20 cellular contexts compared by ENCODE assay signal in the genomic region with DNA sequence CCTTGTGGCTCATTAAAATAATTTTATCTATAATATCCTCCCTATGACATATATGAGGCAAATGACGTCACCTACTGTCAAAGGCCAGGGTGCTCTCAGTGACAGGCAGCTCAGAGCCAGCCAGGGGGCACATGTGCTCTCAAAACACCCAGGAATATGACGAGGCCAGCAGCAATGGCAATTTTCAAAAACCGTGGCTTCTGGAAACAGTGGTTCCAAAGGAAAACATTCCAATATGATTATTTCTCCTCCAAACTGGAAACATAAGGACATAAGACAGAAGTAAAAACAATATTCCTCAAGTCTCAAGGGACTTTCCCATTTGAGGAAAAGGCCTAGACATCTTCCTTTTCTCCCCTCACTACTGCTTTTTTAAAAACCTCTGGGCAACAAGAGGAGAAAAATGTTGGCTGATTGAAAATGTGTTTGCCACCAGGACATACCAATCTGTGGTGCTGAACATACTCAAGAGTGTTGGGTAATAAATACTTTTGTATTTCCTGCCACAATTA. TPM values are rescaled to one million over a fixed set of nuclear protein-coding genes. Genes with fewer than 3 reads are reported as not detected.
DNase-seq lines count a peak whose midpoint lies in the region; ATAC-seq and TF ChIP-seq lines count a peak whose summit lies in the region.
"Had no signal": no experiment of that assay in that cellular context is flagged by ENCODE, and none has a peak within 500 bp of the region (broad histone marks: within the 10 kb centered on the region; RNA-seq: fewer than 3 reads in every experiment).

No MANE protein-coding gene starts in this region.

- peaks cover 0 to 18% of the 10 kb centered on the region in 2 donors for H3K4me1 ChIP-seq in right atrium auricular region
- peaks cover 0 to 87% (median 32%) of the 10 kb centered on the region in 4 donors for H3K4me1 ChIP-seq in tibial artery
- H3K4me1 ChIP-seq: spleen had no signal

- H3K4me3 ChIP-seq in right atrium auricular region: no peak overlapping the region
- no peak overlapping the region for H3K4me3 ChIP-seq in tibial artery
- H3K4me3 ChIP-seq: heart left ventricle, spleen, upper lobe of right lung had no signal

- H3K27me3 ChIP-seq in right atrium auricular region (no peaks in the 10 kb centered on the region), tibial artery (no peaks in the 10 kb centered on the region)
- H3K27me3 ChIP-seq: heart left ventricle, upper lobe of right lung had no signal

- no peaks in the 10 kb centered on the region for H3K9me3 Mint-ChIP-seq in activated naive CD8-positive, alpha-beta T cell treated with anti-CD3 and anti-CD28 coated beads, Interleukin-2, amount 50 U/mL, for 24 hours
- H3K9me3 Mint-ChIP-seq: stimulated activated naive B cell treated with anti-CD40 and anti-IgM and Interleukin-4, amounts not matched to agents 10 μg/mL and 1 μg/mL and 100 μg/mL, for 72 hours had no signal

- ATAC-seq in activated naive CD8-positive, alpha-beta T cell treated with anti-CD3 and anti-CD28 coated beads, Interleukin-2, amount 50 U/mL, for 24 hours: no peak
- ATAC-seq in HG02678 (IDR thresholded peaks at IDR 0.05; ENCODE audit: unreplicated experiment): no peak
- ATAC-seq: HCT116; stimulated activated naive B cell treated with anti-CD40 and anti-IgM and Interleukin-4, amounts not matched to agents 10 μg/mL and 1 μg/mL and 100 μg/mL, for 72 hours; upper lobe of right lung had no signal

- H3K36me3 ChIP-seq in right atrium auricular region (no peaks in the 10 kb centered on the region), tibial artery (no peaks in the 10 kb centered on the region)
- H3K36me3 ChIP-seq: spleen, upper lobe of right lung had no signal

- no peaks in the 10 kb centered on the region for H3K36me3 Mint-ChIP-seq in activated naive CD8-positive, alpha-beta T cell treated with anti-CD3 and anti-CD28 coated beads, Interleukin-2, amount 50 U/mL, for 24 hours (ENCODE audit: low read depth)
- H3K36me3 Mint-ChIP-seq: stimulated activated naive B cell treated with anti-CD40 and anti-IgM and Interleukin-4, amounts not matched to agents 10 μg/mL and 1 μg/mL and 100 μg/mL, for 72 hours had no signal

- peak overlapping the region; percentile 24 to 40 for H3K27ac ChIP-seq in right atrium auricular region
- H3K27ac ChIP-seq in tibial artery: peak overlapping the region; percentile 26 to 49
- H3K27ac ChIP-seq: spleen, upper lobe of right lung had no signal

- no peak for DNase-seq in right atrium auricular region (ENCODE audit: low spot score)
- no peak for DNase-seq in cardiac septum (ENCODE audit: low spot score)
- DNase-seq in amniotic stem cell (lab: John Stamatoyannopoulos, UW): peak; percentile 60
- DNase-seq in fibroblast of peridontal ligament (ENCODE audit: extremely low read depth): peak; percentile 91
- DNase-seq in tibial artery: no peak
- DNase-seq in NCI-H1694 treated with DMSO at 0.1 percent for 48 hours (lab: John Stamatoyannopoulos, UW): no peak
- DNase-seq in activated naive CD8-positive, alpha-beta T cell treated with anti-CD3 and anti-CD28 coated beads, Interleukin-2, amount 50 U/mL, for 24 hours: no peak
- DNase-seq: ACHN; activated CD4-positive, alpha-beta T cell treated with anti-CD3 and anti-CD28 coated beads for 1 hour; activated naive CD4-positive, alpha-beta T cell treated with Interleukin-2 at 50 U/mL for 16 hours; heart left ventricle; KBM-7; kidney; NCI-H1105 treated with DMSO at 0.1 percent for 48 hours; spleen; stimulated activated naive B cell treated with anti-CD40 and anti-IgM and Interleukin-4, amounts not matched to agents 10 μg/mL and 1 μg/mL and 100 μg/mL, for 72 hours; T-helper 2 cell; upper lobe of right lung had no signal

- H3K27ac Mint-ChIP-seq in activated naive CD8-positive, alpha-beta T cell treated with anti-CD3 and anti-CD28 coated beads, Interleukin-2, amount 50 U/mL, for 24 hours: no peak overlapping the region
- H3K27ac Mint-ChIP-seq: stimulated activated naive B cell treated with anti-CD40 and anti-IgM and Interleukin-4, amounts not matched to agents 10 μg/mL and 1 μg/mL and 100 μg/mL, for 72 hours had no signal

- TF ChIP-seq CTCF in right atrium auricular region (IDR thresholded peaks at IDR 0.05): no peak
- TF ChIP-seq CTCF in tibial artery (IDR thresholded peaks at IDR 0.05): no peak

- H3K4me3 Mint-ChIP-seq in activated naive CD8-positive, alpha-beta T cell treated with anti-CD3 and anti-CD28 coated beads, Interleukin-2, amount 50 U/mL, for 24 hours: no peak overlapping the region
- H3K4me3 Mint-ChIP-seq: stimulated activated naive B cell treated with anti-CD40 and anti-IgM and Interleukin-4, amounts not matched to agents 10 μg/mL and 1 μg/mL and 100 μg/mL, for 72 hours had no signal

- intact Hi-C loops in cardiac septum (cut with DNase I): no loop called here
- intact Hi-C loops in tibial artery (cut with DNase I; ENCODE audit: low total_unique reads): no loop called here

- no peaks in the 10 kb centered on the region for H3K4me1 Mint-ChIP-seq in activated naive CD8-positive, alpha-beta T cell treated with anti-CD3 and anti-CD28 coated beads, Interleukin-2, amount 50 U/mL, for 24 hours
- H3K4me1 Mint-ChIP-seq: stimulated activated naive B cell treated with anti-CD40 and anti-IgM and Interleukin-4, amounts not matched to agents 10 μg/mL and 1 μg/mL and 100 μg/mL, for 72 hours had no signal

- H3K27me3 Mint-ChIP-seq in activated naive CD8-positive, alpha-beta T cell treated with anti-CD3 and anti-CD28 coated beads, Interleukin-2, amount 50 U/mL, for 24 hours: peaks cover 3% of the 10 kb centered on the region

- no peaks in the 10 kb centered on the region for H3K9me3 ChIP-seq in right atrium auricular region
- H3K9me3 ChIP-seq in tibial artery: no peaks in the 10 kb centered on the region
- H3K9me3 ChIP-seq: heart left ventricle, spleen, upper lobe of right lung had no signal

RNA-seq across cellular contexts. Expression of gene RNF152, which starts 40.8 kb away (rescaled TPM):
- total RNA-seq in right atrium auricular region (10 to 100 TPM in 1 of 2 donors, 1 to 10 TPM in 1; 7.7 to 11.3 TPM), cardiac septum (10.2 TPM)

Comparison
In these comparisons a context has a peak if more than half of its experiments do, and no peak if none do; other contexts are left out.
1. DNase-seq: peak in amniotic stem cell (single experiment) and fibroblast of peridontal ligament (single experiment); none in right atrium auricular region (single experiment), cardiac septum (single experiment), tibial artery (0 of 2), NCI-H1694 treated with DMSO at 0.1 percent for 48 hours (single experiment) and activated naive CD8-positive, alpha-beta T cell treated with anti-CD3 and anti-CD28 coated beads, Interleukin-2, amount 50 U/mL, for 24 hours (single experiment).